In genomic region chr12:29957835-29958234, GRCh38 we compare ENCODE assay signal across 19 cellular contexts.
A peak's percentile ranks its signal among the peaks of the same experiment; 100 is the strongest.
DNase-seq lines count a peak whose midpoint lies in the region; ATAC-seq, FAIRE-seq and TF ChIP-seq lines count a peak whose summit lies in the region.
"Had no signal": no experiment of that assay in that cellular context is flagged by ENCODE, and none has a peak within 500 bp of the region (broad histone marks: within the 10 kb centered on the region; RNA-seq: fewer than 3 reads in every experiment).

No MANE protein-coding gene starts in this region.

- DNase-seq in NCI-H748 (lab: John Stamatoyannopoulos, UW; ENCODE audit: unreplicated experiment) (peak; percentile 2), NCI-H748 treated with DMSO at 0.1 percent for 48 hours (lab: John Stamatoyannopoulos, UW) (no peak), LoVo (ENCODE audit: low spot score) (peak; percentile 13), K562 (ENCODE audit: extremely low read depth in 1 of 4, low spot score in 3 of 4) (peak in 1 of 4 experiments; percentile 3), lung microvascular endothelial cell (ENCODE audit: low read depth in 2 of 2) (peak; percentile 23 to 38), NCI-H1436 treated with DMSO at 0.1 percent for 48 hours (lab: John Stamatoyannopoulos, UW) (no peak), ovary (no peak)
- DNase-seq: CD8-positive, alpha-beta T cell; DND-41; GF-D8; Karpas-422; NCI-H1417; NCI-H2029; NCI-H524 treated with DMSO at 0.1 percent for 48 hours had no signal

- H3K4me3 ChIP-seq in K562 (no peak overlapping the region), ovary (no peak overlapping the region)

- no peaks in the 10 kb centered on the region for H3K4me1 ChIP-seq in K562 (replicated peaks in 1 of 2; ENCODE audit: control insufficient read depth in 2 of 2, insufficient read depth in 2 of 2, low read length in 2 of 2)
- H3K4me1 ChIP-seq in ovary (ENCODE audit: insufficient read depth), result no peaks in the 10 kb centered on the region

- H4K20me1 ChIP-seq in K562 (replicated peaks; ENCODE audit: control insufficient read depth, insufficient read depth, low read length), result no peaks in the 10 kb centered on the region

- no TSS peak for BruUV-seq in K562 (replicated peaks; lab: Mats Ljungman, UMichigan)

- TF ChIP-seq CTCF in K562 (IDR thresholded peaks at IDR 0.05 in 2 of 3, conservative IDR thresholded peaks at IDR 0.05 in 1 of 3; ENCODE audit: insufficient read depth in 2 of 3, low read depth in 1 of 3, low read length in 3 of 3) (no peak), ovary (IDR thresholded peaks at IDR 0.05) (no peak)

- no peaks in the 10 kb centered on the region for H3K79me2 ChIP-seq in K562 (ENCODE audit: control insufficient read depth, insufficient read depth, low read length)

- no peak for ATAC-seq in K562
- ATAC-seq in GM21390 (IDR thresholded peaks at IDR 0.05; ENCODE audit: unreplicated experiment), result no peak
- ATAC-seq: CD8-positive, alpha-beta T cell had no signal

- 0% methylated on average over 2 of the region's 2 CpGs for WGBS in K562 (ENCODE audit: insufficient coverage, low coverage, missing lambda C conversion rate)
- WGBS in ovary, 3 donors, result 77 to 84% (median 83%) methylated on average over 2 of the region's 2 CpGs

- POLR2A ChIA-PET in K562 (lab: Yijun Ruan, JAX), result no interaction called here

- CTCF ChIA-PET in K562 (lab: Yijun Ruan, JAX; ENCODE audit: low intra/inter-chr PET ratio), result no interaction called here

- no peak for FAIRE-seq in K562 (lab: Jason Lieb, UNC)
- FAIRE-seq: D721Med, GM12892, H54 had no signal

- TF ChIP-seq EP300 in K562 (IDR thresholded peaks at IDR 0.05; ENCODE audit: low read length), result no peak
- TF ChIP-seq EP300 in ovary (IDR thresholded peaks at IDR 0.05), result no peak

- H3K9ac ChIP-seq in K562 (ENCODE audit: insufficient read depth in 1 of 2, low read depth in 2 of 2, low read length in 2 of 2), result no peak overlapping the region

- H2AFZ ChIP-seq in K562 (ENCODE audit: low read depth, low read length), result no peak overlapping the region

- H3K27ac ChIP-seq in K562 (ENCODE audit: extremely low read depth, low read depth, low read length), result no peak overlapping the region
- H3K27ac ChIP-seq in ovary, result no peak overlapping the region
- H3K27ac ChIP-seq: RWPE1 had no signal

- intact Hi-C loops in K562 (cut with micrococcal nuclease), result no loop called here
- intact Hi-C loops in ovary (cut with DNase I), result no loop called here

- no peaks in the 10 kb centered on the region for H3K9me1 ChIP-seq in K562 (ENCODE audit: control insufficient read depth, insufficient read depth, low read length)

- in situ Hi-C loops in K562 (cut with MboI), result no loop called here

- H3K36me3 ChIP-seq in K562 (ENCODE audit: control insufficient read depth, insufficient read depth, low read length) (no peaks in the 10 kb centered on the region), ovary (no peaks in the 10 kb centered on the region)

- H3K9me3 ChIP-seq in K562 (replicated peaks; ENCODE audit: control insufficient read depth, insufficient read depth, low read depth, low read length), result no peaks in the 10 kb centered on the region
- no peaks in the 10 kb centered on the region for H3K9me3 ChIP-seq in ovary

- TF ChIP-seq POLR2A in K562 (conservative IDR thresholded peaks at IDR 0.05), result no peak
- TF ChIP-seq POLR2A in ovary (IDR thresholded peaks at IDR 0.05), result no peak

- TF ChIP-seq RAD21 in K562 (CRISPR knock-in tag; conservative IDR thresholded peaks at IDR 0.05 in 1 of 2, IDR thresholded peaks at IDR 0.05 in 1 of 2), result no peak

- H3K27me3 ChIP-seq in K562 (ENCODE audit: control insufficient read depth in 2 of 2, insufficient read depth in 2 of 2, low read length in 2 of 2) (no peaks in the 10 kb centered on the region), ovary (no peaks in the 10 kb centered on the region)

- H3K4me2 ChIP-seq in K562 (ENCODE audit: insufficient read depth, low read length), result no peak overlapping the region

TF ChIP-seq in K562, 482 proteins besides CTCF, POLR2A, EP300 and RAD21:
- TF ChIP-seq ZFX (CRISPR knock-in tag; IDR thresholded peaks at IDR 0.05), result no peak
- peak; percentile 97 for TF ChIP-seq NFIC (IDR thresholded peaks at IDR 0.05)
- peak; percentile 95 for TF ChIP-seq NFIX (CRISPR knock-in tag; IDR thresholded peaks at IDR 0.05; ENCODE audit: low read depth)

Comparison
In these comparisons a context has a peak if more than half of its experiments do, and no peak if none do; other contexts are left out.
1. DNase-seq: peak in NCI-H748 (single experiment), LoVo (single experiment) and lung microvascular endothelial cell (2 of 2); none in NCI-H748 treated with DMSO at 0.1 percent for 48 hours (single experiment), NCI-H1436 treated with DMSO at 0.1 percent for 48 hours (single experiment) and ovary (0 of 5).